In the genomic region with DNA sequence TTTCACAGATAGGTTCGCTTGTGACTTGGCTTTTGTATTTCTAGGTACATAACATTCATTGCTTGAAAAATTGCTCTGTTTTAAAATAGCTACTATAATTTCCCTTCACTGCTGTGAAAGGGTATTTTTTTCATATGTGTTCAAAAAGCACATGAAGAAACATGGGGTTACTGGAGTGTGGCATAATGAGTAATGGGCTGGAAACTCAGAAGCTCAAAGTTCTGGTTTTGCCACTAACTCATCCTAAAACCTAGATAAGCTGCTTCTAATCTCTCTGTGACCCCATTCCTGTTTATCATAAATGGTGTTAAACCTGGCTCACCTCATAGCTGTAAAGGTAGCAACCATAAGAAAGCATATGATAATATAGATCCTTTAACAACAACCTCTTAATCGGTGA, we compare ENCODE assay signal across 24 cellular contexts.
"Had no signal": no experiment of that assay in that cellular context is flagged by ENCODE, and none has a peak within 500 bp of the region (broad histone marks: within the 10 kb centered on the region; RNA-seq: fewer than 3 reads in every experiment).

No MANE protein-coding gene starts in this region.

- H3K36me3 Mint-ChIP-seq: memory B cell; mesothelial cell of epicardium; naive B cell; natural killer cell treated with Interleukin-12 subunit alpha and Interleukin-12 subunit beta and Interleukin-15 and Interleukin-18, amount 100 ng/mL, for 72 hours; neural progenitor cell had no signal

- H3K4me3 ChIP-seq: lung, mucosa of descending colon, neural progenitor cell, right atrium auricular region, sigmoid colon, spleen, suprapubic skin, vagina had no signal

- H3K27ac Mint-ChIP-seq: memory B cell; mesothelial cell of epicardium; naive B cell; natural killer cell treated with Interleukin-12 subunit alpha and Interleukin-12 subunit beta and Interleukin-15 and Interleukin-18, amount 100 ng/mL, for 72 hours; neural progenitor cell; progenitor cell of endocrine pancreas; stimulated activated naive CD8-positive, alpha-beta T cell treated with anti-CD3 and anti-CD28 coated beads, Interleukin-15, amount 100 ng/mL, for 72 hours had no signal

- H3K27ac ChIP-seq: neural progenitor cell, parathyroid adenoma, right atrium auricular region, sigmoid colon, spleen, suprapubic skin, vagina had no signal

- H3K4me1 ChIP-seq: neural progenitor cell, right atrium auricular region, spleen, suprapubic skin, vagina had no signal

- H3K9me3 ChIP-seq: mucosa of descending colon, right atrium auricular region, sigmoid colon, spleen, suprapubic skin, vagina had no signal

- H3K9me3 Mint-ChIP-seq: effector memory CD8-positive, alpha-beta T cell; memory B cell; mesothelial cell of epicardium; natural killer cell treated with Interleukin-12 subunit alpha and Interleukin-12 subunit beta and Interleukin-15 and Interleukin-18, amount 100 ng/mL, for 72 hours had no signal

- DNase-seq: cortex of kidney; head of caudate nucleus; kidney; mucosa of descending colon; naive B cell; sigmoid colon; spleen; stimulated activated CD4-positive, alpha-beta T cell treated with anti-CD3 and anti-CD28 coated beads, Interleukin-4, amount 100 ng/mL, for 4 hours; stimulated activated naive CD4-positive, alpha-beta T cell; stimulated activated naive CD8-positive, alpha-beta T cell treated with anti-CD3 and anti-CD28 coated beads, Interleukin-15, amount 100 ng/mL, for 72 hours; trophoblast cell had no signal

- H3K4me2 ChIP-seq: neural progenitor cell had no signal

- FAIRE-seq: frontal cortex, kidney had no signal

- H3K4me3 Mint-ChIP-seq: memory B cell; mesothelial cell of epicardium; naive B cell; natural killer cell treated with Interleukin-12 subunit alpha and Interleukin-12 subunit beta and Interleukin-15 and Interleukin-18, amount 100 ng/mL, for 72 hours; neural progenitor cell; stimulated activated naive CD8-positive, alpha-beta T cell treated with anti-CD3 and anti-CD28 coated beads, Interleukin-15, amount 100 ng/mL, for 72 hours had no signal

- H3K27me3 Mint-ChIP-seq: effector memory CD8-positive, alpha-beta T cell; memory B cell; natural killer cell treated with Interleukin-12 subunit alpha and Interleukin-12 subunit beta and Interleukin-15 and Interleukin-18, amount 100 ng/mL, for 72 hours; stimulated activated naive CD8-positive, alpha-beta T cell treated with anti-CD3 and anti-CD28 coated beads, Interleukin-15, amount 100 ng/mL, for 72 hours had no signal

- H3K4me1 Mint-ChIP-seq: memory B cell; naive B cell; stimulated activated naive CD8-positive, alpha-beta T cell treated with anti-CD3 and anti-CD28 coated beads, Interleukin-15, amount 100 ng/mL, for 72 hours had no signal

- ATAC-seq: left lobe of liver; mucosa of descending colon; stimulated activated naive CD8-positive, alpha-beta T cell treated with anti-CD3 and anti-CD28 coated beads, Interleukin-15, amount 100 ng/mL, for 72 hours had no signal
